11 cellular contexts compared by ENCODE assay signal in genomic region chr4:166941629-166942028, GRCh38.
DNase-seq lines count a peak whose midpoint lies in the region; ATAC-seq and TF ChIP-seq lines count a peak whose summit lies in the region.
"Had no signal": no experiment of that assay in that cellular context is flagged by ENCODE, and none has a peak within 500 bp of the region (broad histone marks: within the 10 kb centered on the region; RNA-seq: fewer than 3 reads in every experiment).

No MANE protein-coding gene starts in this region.

- H3K36me3 Mint-ChIP-seq in CD14-positive monocyte, result no peaks in the 10 kb centered on the region
- H3K36me3 Mint-ChIP-seq: brain; naive thymus-derived CD8-positive, alpha-beta T cell had no signal

- DNase-seq in iris pigment epithelial cell (ENCODE audit: low read depth) (peak; percentile 20), CD14-positive monocyte (ENCODE audit: low spot score) (no peak), stomach (no peak)
- DNase-seq: naive thymus-derived CD8-positive, alpha-beta T cell had no signal

- peaks cover 0 to 9% (median 0%) of the 10 kb centered on the region in 7 donors for H3K9me3 Mint-ChIP-seq in CD14-positive monocyte
- H3K9me3 Mint-ChIP-seq: brain had no signal

- H3K4me3 ChIP-seq in OCI-LY3 (ENCODE audit: low read length), result no peak overlapping the region
- H3K4me3 ChIP-seq in stomach, result no peak overlapping the region

- H3K4me3 Mint-ChIP-seq in CD14-positive monocyte, result no peak overlapping the region
- H3K4me3 Mint-ChIP-seq: brain; naive thymus-derived CD8-positive, alpha-beta T cell; stimulated activated naive CD8-positive, alpha-beta T cell treated with anti-CD3 and anti-CD28 coated beads, Interleukin-15, Interleukin-2, amounts not matched to agents 100 ng/mL and 50 ng/mL, for 24 hours had no signal

- H3K9me3 ChIP-seq in OCI-LY3 (ENCODE audit: insufficient read depth, low read length) (no peaks in the 10 kb centered on the region), stomach (no peaks in the 10 kb centered on the region)

- WGBS in stomach, 5 donors, result 73 to 80% (median 77%) methylated on average over 6 of the region's 6 CpGs

- no peaks in the 10 kb centered on the region for H3K27me3 Mint-ChIP-seq in CD14-positive monocyte (ENCODE audit: low read depth in 3 of 3)
- H3K27me3 Mint-ChIP-seq: brain; naive thymus-derived CD8-positive, alpha-beta T cell; stimulated activated naive CD8-positive, alpha-beta T cell treated with anti-CD3 and anti-CD28 coated beads, Interleukin-15, Interleukin-2, amounts not matched to agents 100 ng/mL and 50 ng/mL, for 24 hours had no signal

- H3K36me3 ChIP-seq in OCI-LY3 (replicated peaks; ENCODE audit: low read depth, low read length) (no peaks in the 10 kb centered on the region), stomach (no peaks in the 10 kb centered on the region)

- H3K27ac ChIP-seq in OCI-LY3 (ENCODE audit: low read length) (no peak overlapping the region), stomach (no peak overlapping the region)
- H3K27ac ChIP-seq: KMS-11 had no signal

- H3K4me1 ChIP-seq in OCI-LY3 (ENCODE audit: low read length) (peaks cover 7% of the 10 kb centered on the region; the same call in 1 of the 2 replicates), stomach (no peaks in the 10 kb centered on the region)

- no peak for TF ChIP-seq POLR2A in stomach (IDR thresholded peaks at IDR 0.05)

- peak overlapping the region in 2 of 7 donors; percentile 18 to 45 for H3K27ac Mint-ChIP-seq in CD14-positive monocyte
- H3K27ac Mint-ChIP-seq: brain; naive thymus-derived CD8-positive, alpha-beta T cell; stimulated activated naive CD8-positive, alpha-beta T cell treated with anti-CD3 and anti-CD28 coated beads, Interleukin-15, Interleukin-2, amounts not matched to agents 100 ng/mL and 50 ng/mL, for 24 hours had no signal

- intact Hi-C loops in CD14-positive monocyte (cut with micrococcal nuclease), result no loop called here
- intact Hi-C loops in stomach (cut with DNase I; ENCODE audit: low total_unique reads), result no loop called here

- no peaks in the 10 kb centered on the region for H3K4me1 Mint-ChIP-seq in CD14-positive monocyte
- H3K4me1 Mint-ChIP-seq: brain; naive thymus-derived CD8-positive, alpha-beta T cell had no signal

- peak overlapping the region; percentile 7; the same call in 1 of the 2 replicates for H3K4me2 ChIP-seq in OCI-LY3 (ENCODE audit: low read length)
- H3K4me2 ChIP-seq: KMS-11 had no signal

- no peak for TF ChIP-seq EP300 in stomach (IDR thresholded peaks at IDR 0.05)

- peak; percentile 53 for ATAC-seq in GM18907 (IDR thresholded peaks at IDR 0.05; ENCODE audit: unreplicated experiment)
- peak; percentile 65 for ATAC-seq in HG02623 (IDR thresholded peaks at IDR 0.05; ENCODE audit: unreplicated experiment)
- no peak for ATAC-seq in GM19328 (IDR thresholded peaks at IDR 0.05; ENCODE audit: unreplicated experiment)
- ATAC-seq: naive thymus-derived CD8-positive, alpha-beta T cell had no signal

- no peaks in the 10 kb centered on the region for H3K27me3 ChIP-seq in OCI-LY3 (ENCODE audit: low read depth, low read length)
- H3K27me3 ChIP-seq in stomach, result no peaks in the 10 kb centered on the region

- no peaks in the 10 kb centered on the region for H4K20me1 ChIP-seq in OCI-LY3 (ENCODE audit: insufficient read depth, low read length)

- no peak overlapping the region for H3K9ac ChIP-seq in OCI-LY3 (ENCODE audit: low read length)
- H3K9ac ChIP-seq: KMS-11 had no signal

- TF ChIP-seq CTCF in OCI-LY3 (IDR thresholded peaks at IDR 0.05; ENCODE audit: low read depth, low read length) (no peak), CD14-positive monocyte (IDR thresholded peaks at IDR 0.05) (no peak), stomach (IDR thresholded peaks at IDR 0.05) (no peak)

- no peaks in the 10 kb centered on the region for H3K79me2 ChIP-seq in OCI-LY3 (ENCODE audit: low read length)

- H2AFZ ChIP-seq in OCI-LY3 (ENCODE audit: low read depth, low read length), result peak overlapping the region; percentile 85
